Comparison of ENCODE assay signal across 18 cellular contexts in genomic region chr15:39515765-39516164, GRCh38.
"Had no signal": no experiment of that assay in that cellular context is flagged by ENCODE, and none has a peak within 500 bp of the region (broad histone marks: within the 10 kb centered on the region; RNA-seq: fewer than 3 reads in every experiment).

No MANE protein-coding gene starts in this region.

- H3K27me3 ChIP-seq: MG63 had no signal

- H3K36me3 ChIP-seq: MG63 had no signal

- ATAC-seq: Panc1 had no signal

- H3K4me2 ChIP-seq: SK-N-SH had no signal

- H3K9ac ChIP-seq: SK-N-SH had no signal

- H3K9me3 ChIP-seq: SK-N-SH had no signal

- DNase-seq: Karpas-422, KG1, MG63, NCI-H1092 treated with DMSO at 0.1 percent for 48 hours, NCI-H1436 treated with DMSO at 0.1 percent for 48 hours, NCI-H1694, NCI-H187 treated with DMSO at 0.1 percent for 48 hours, NCI-H2029 treated with DMSO at 0.1 percent for 48 hours, NCI-H2171 treated with DMSO at 0.1 percent for 48 hours, NCI-H345, NCI-H446 treated with DMSO at 0.1 percent for 48 hours, NCI-H524, NCI-H526 treated with DMSO at 0.1 percent for 48 hours, NCI-H748 treated with DMSO at 0.1 percent for 48 hours, SHP77, SK-N-SH had no signal

- H3K4me3 ChIP-seq: MG63 had no signal

- H3K27ac ChIP-seq: RWPE1 had no signal
